In the genomic region with DNA sequence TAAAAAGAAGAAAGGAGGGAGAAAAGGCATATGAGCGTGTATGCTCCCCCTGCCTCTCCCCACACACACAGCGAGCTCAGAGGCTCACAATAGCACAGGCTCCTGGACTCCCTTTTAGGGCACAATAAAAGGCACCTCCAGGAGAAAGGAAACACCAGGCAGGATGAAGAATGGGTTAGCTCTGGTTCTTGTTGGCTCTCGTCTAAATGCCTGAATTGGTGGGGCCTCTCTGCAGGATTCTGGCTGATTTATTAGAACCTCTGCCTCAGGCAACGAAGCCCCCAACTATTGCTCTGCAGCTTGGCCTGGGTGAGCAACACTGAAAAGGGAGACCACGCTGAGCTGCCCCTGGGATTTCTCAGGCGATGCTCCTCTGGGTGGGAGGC, we compare ENCODE assay signal across 23 cellular contexts.
DNase-seq lines count a peak whose midpoint lies in the region; ATAC-seq and TF ChIP-seq lines count a peak whose summit lies in the region.
"Had no signal": no experiment of that assay in that cellular context is flagged by ENCODE, and none has a peak within 500 bp of the region (broad histone marks: within the 10 kb centered on the region; RNA-seq: fewer than 3 reads in every experiment).

No MANE protein-coding gene starts in this region.

- no peak overlapping the region for H3K4me3 ChIP-seq in endodermal cell (ENCODE audit: low read length)
- H3K4me3 ChIP-seq in A673 (ENCODE audit: low read depth, low read length, poor library complexity, severe bottlenecking), result no peak overlapping the region
- H3K4me3 ChIP-seq: gastroesophageal sphincter, right lobe of liver, stomach, tibial nerve had no signal

- POLR2A ChIA-PET in A673 (lab: Charles Lee; ENCODE audit: low non-redundant PET), result no interaction called here

- no peak overlapping the region for H3K9ac ChIP-seq in endodermal cell (ENCODE audit: extremely low read depth, low read length, poor library complexity, severe bottlenecking)

- H3K9me3 ChIP-seq in endodermal cell (ENCODE audit: control insufficient read depth, low read length), result no peaks in the 10 kb centered on the region
- H3K9me3 ChIP-seq in A673 (ENCODE audit: low read depth, low read length, poor library complexity, severe bottlenecking), result no peaks in the 10 kb centered on the region
- H3K9me3 ChIP-seq: gastroesophageal sphincter, right lobe of liver, stomach, tibial nerve had no signal

- BruUV-seq in A673 (replicated peaks; lab: Mats Ljungman, UMichigan), result no TSS peak

- H3K36me3 Mint-ChIP-seq in endodermal cell (ENCODE audit: low read depth) (no peaks in the 10 kb centered on the region), progenitor cell of endocrine pancreas (ENCODE audit: insufficient read depth) (no peaks in the 10 kb centered on the region)
- H3K36me3 Mint-ChIP-seq in activated T-cell treated with anti-CD3 and anti-CD28 coated beads, Interleukin-2, amount 50 U/mL, for 4 hours (ENCODE audit: insufficient read depth), result no peaks in the 10 kb centered on the region

- WGBS in endodermal cell (ENCODE audit: insufficient coverage in 1 of 2, insufficient read length in 1 of 2), 2 experiments, result 89% methylated on average over 6 of the region's 6 CpGs; no CpG with 5 or more reads in 1 of the 2 experiments

- TF ChIP-seq CTCF in endodermal cell (conservative IDR thresholded peaks at IDR 0.05), result no peak
- no peak for TF ChIP-seq CTCF in progenitor cell of endocrine pancreas (IDR thresholded peaks at IDR 0.05; ENCODE audit: unreplicated experiment)
- TF ChIP-seq CTCF in A673 (conservative IDR thresholded peaks at IDR 0.05; ENCODE audit: low read depth, low read length), result no peak

- H3K27me3 Mint-ChIP-seq in endodermal cell (ENCODE audit: insufficient read depth) (no peaks in the 10 kb centered on the region), progenitor cell of endocrine pancreas (no peaks in the 10 kb centered on the region)
- H3K27me3 Mint-ChIP-seq in activated T-cell treated with anti-CD3 and anti-CD28 coated beads, Interleukin-2, amount 50 U/mL, for 4 hours (ENCODE audit: low read depth), result no peaks in the 10 kb centered on the region

- peak; percentile 56 for DNase-seq in NCI-H1105 treated with DMSO at 0.1 percent for 48 hours (lab: John Stamatoyannopoulos, UW)
- no peak for DNase-seq in NCI-H1105 (lab: John Stamatoyannopoulos, UW)
- DNase-seq in NCI-H345 treated with DMSO at 0.1 percent for 48 hours (lab: John Stamatoyannopoulos, UW; ENCODE audit: unreplicated experiment), result peak; percentile 90
- no peak for DNase-seq in endodermal cell
- DNase-seq in progenitor cell of endocrine pancreas (ENCODE audit: low spot score, unreplicated experiment), result no peak
- no peak for DNase-seq in activated T-cell treated with anti-CD3 and anti-CD28 coated beads, Interleukin-2, amount 50 U/mL, for 4 hours
- DNase-seq in A673 (ENCODE audit: low spot score), result no peak
- DNase-seq: 8988T; activated CD4-positive, alpha-beta T cell treated with anti-CD3 and anti-CD28 coated beads, Interleukin-2, amount 50 U/mL, for 48 hours; activated CD4-positive, CD25-positive, alpha-beta regulatory T cell; activated effector memory CD4-positive, alpha-beta T cell treated with Interleukin-2 at 50 U/mL for 16 hours; AML-193; H7; mammary epithelial cell; NCI-H510A; right lobe of liver; stomach; T1000 had no signal

- H3K4me1 Mint-ChIP-seq in endodermal cell (no peaks in the 10 kb centered on the region), progenitor cell of endocrine pancreas (ENCODE audit: low read depth) (peaks cover 15% of the 10 kb centered on the region)
- no peaks in the 10 kb centered on the region for H3K4me1 Mint-ChIP-seq in activated T-cell treated with anti-CD3 and anti-CD28 coated beads, Interleukin-2, amount 50 U/mL, for 4 hours (ENCODE audit: low read depth)

- CTCF ChIA-PET in A673 (lab: Charles Lee), result no interaction called here

- H3K36me3 ChIP-seq in endodermal cell (ENCODE audit: control insufficient read depth, insufficient read depth, low read length), result no peaks in the 10 kb centered on the region
- H3K36me3 ChIP-seq in A673 (ENCODE audit: insufficient read depth, low read length, poor library complexity, severe bottlenecking), result no peaks in the 10 kb centered on the region
- H3K36me3 ChIP-seq: gastroesophageal sphincter, right lobe of liver, stomach, tibial nerve had no signal

- H3K4me1 ChIP-seq in endodermal cell (ENCODE audit: control insufficient read depth, insufficient read depth, low read length), result no peaks in the 10 kb centered on the region
- H3K4me1 ChIP-seq in A673 (ENCODE audit: insufficient read depth, low read length, poor library complexity, severe bottlenecking), result no peaks in the 10 kb centered on the region
- H3K4me1 ChIP-seq: right lobe of liver had no signal

- H3K9me3 Mint-ChIP-seq in endodermal cell (no peaks in the 10 kb centered on the region), progenitor cell of endocrine pancreas (ENCODE audit: low read depth) (no peaks in the 10 kb centered on the region)
- no peaks in the 10 kb centered on the region for H3K9me3 Mint-ChIP-seq in activated T-cell treated with anti-CD3 and anti-CD28 coated beads, Interleukin-2, amount 50 U/mL, for 4 hours

- H3K4me3 Mint-ChIP-seq in endodermal cell, result no peak overlapping the region
- no peak overlapping the region for H3K4me3 Mint-ChIP-seq in progenitor cell of endocrine pancreas (ENCODE audit: low read depth)
- no peak overlapping the region for H3K4me3 Mint-ChIP-seq in activated T-cell treated with anti-CD3 and anti-CD28 coated beads, Interleukin-2, amount 50 U/mL, for 4 hours

- H3K27ac Mint-ChIP-seq in endodermal cell (no peak overlapping the region), progenitor cell of endocrine pancreas (peak overlapping the region; percentile 75)

- H3K27me3 ChIP-seq in endodermal cell (ENCODE audit: control insufficient read depth, insufficient read depth, low read length, poor library complexity, severe bottlenecking) (no peaks in the 10 kb centered on the region), A673 (replicated peaks; ENCODE audit: insufficient read depth, low read depth, low read length, poor library complexity) (peaks cover 26% of the 10 kb centered on the region)
- H3K27me3 ChIP-seq: right lobe of liver, stomach, tibial nerve had no signal

- no peak for ATAC-seq in GM19324 (IDR thresholded peaks at IDR 0.05; ENCODE audit: low FRiP score, unreplicated experiment)
- no peak for ATAC-seq in activated T-cell treated with anti-CD3 and anti-CD28 coated beads, Interleukin-2, amount 50 U/mL, for 4 hours
- ATAC-seq: gastroesophageal sphincter, HepG2, right lobe of liver had no signal

- H3K27ac ChIP-seq in endodermal cell (ENCODE audit: low read depth, low read length), result peak overlapping the region; percentile 79
- H3K27ac ChIP-seq in A673 (ENCODE audit: low read depth, low read length, poor library complexity, severe bottlenecking), result no peak overlapping the region
- H3K27ac ChIP-seq: gastroesophageal sphincter, right lobe of liver, RWPE1, stomach, tibial nerve had no signal

- intact Hi-C loops in A673 (cut with micrococcal nuclease; ENCODE audit: unreplicated experiment), result no loop called here

Comparison
In these comparisons a context has a peak if more than half of its experiments do, and no peak if none do; other contexts are left out.
1. DNase-seq: peak in NCI-H1105 treated with DMSO at 0.1 percent for 48 hours (single experiment) and NCI-H345 treated with DMSO at 0.1 percent for 48 hours (single experiment); none in NCI-H1105 (single experiment), endodermal cell (single experiment), progenitor cell of endocrine pancreas (single experiment), activated T-cell treated with anti-CD3 and anti-CD28 coated beads, Interleukin-2, amount 50 U/mL, for 4 hours (single experiment) and A673 (single experiment).